16 cellular contexts compared by ENCODE assay signal in genomic region chr3:180229113-180229512, GRCh38.
DNase-seq lines count a peak whose midpoint lies in the region; ATAC-seq, FAIRE-seq and TF ChIP-seq lines count a peak whose summit lies in the region.
"Had no signal": no experiment of that assay in that cellular context is flagged by ENCODE, and none has a peak within 500 bp of the region (broad histone marks: within the 10 kb centered on the region; RNA-seq: fewer than 3 reads in every experiment).

No MANE protein-coding gene starts in this region.

- H3K27me3 Mint-ChIP-seq in CD8-positive, alpha-beta T cell (ENCODE audit: low read depth): no peaks in the 10 kb centered on the region
- H3K27me3 Mint-ChIP-seq: B cell; CD4-positive, CD25-positive, alpha-beta regulatory T cell had no signal

- no peak overlapping the region for H3K27ac Mint-ChIP-seq in CD8-positive, alpha-beta T cell
- H3K27ac Mint-ChIP-seq: B cell; CD4-positive, CD25-positive, alpha-beta regulatory T cell had no signal

- no peaks in the 10 kb centered on the region; the same call in 1 of the 2 replicates for H3K9me3 ChIP-seq in K562 (replicated peaks; ENCODE audit: control insufficient read depth, insufficient read depth, low read depth, low read length)
- no peaks in the 10 kb centered on the region for H3K9me3 ChIP-seq in CD8-positive, alpha-beta T cell (ENCODE audit: low read length)
- H3K9me3 ChIP-seq: HAP-1 had no signal

- no peak overlapping the region for H3K4ac ChIP-seq in mesendoderm (ENCODE audit: low read depth, low read length)

- no peak for TF ChIP-seq POLR2A in NB4 (IDR thresholded peaks at IDR 0.05; ENCODE audit: extremely low read depth, insufficient read length)
- no peak for TF ChIP-seq POLR2A in K562 (conservative IDR thresholded peaks at IDR 0.05)

- BruUV-seq in K562 (replicated peaks; lab: Mats Ljungman, UMichigan): no TSS peak

- no peak for FAIRE-seq in K562 (lab: Jason Lieb, UNC)
- FAIRE-seq: G401.6 had no signal

- no peak for TF ChIP-seq RAD21 in K562 (CRISPR knock-in tag; conservative IDR thresholded peaks at IDR 0.05 in 1 of 2, IDR thresholded peaks at IDR 0.05 in 1 of 2)

- no peak overlapping the region for H3K4me3 Mint-ChIP-seq in CD8-positive, alpha-beta T cell
- H3K4me3 Mint-ChIP-seq: B cell; CD4-positive, CD25-positive, alpha-beta regulatory T cell had no signal

- no peak overlapping the region for H2BK5ac ChIP-seq in mesendoderm (ENCODE audit: low read length)

- H3K36me3 ChIP-seq in K562 (ENCODE audit: control insufficient read depth, insufficient read depth, low read length) (no peaks in the 10 kb centered on the region), mesendoderm (ENCODE audit: control insufficient read depth, insufficient read depth, low read length) (no peaks in the 10 kb centered on the region)
- H3K36me3 ChIP-seq in CD8-positive, alpha-beta T cell (ENCODE audit: insufficient read depth, low read length): no peaks in the 10 kb centered on the region
- H3K36me3 ChIP-seq: HAP-1 had no signal

- no peaks in the 10 kb centered on the region for H3K79me1 ChIP-seq in mesendoderm (ENCODE audit: low read length)

- peaks cover 23% of the 10 kb centered on the region for H3K9me3 Mint-ChIP-seq in CD8-positive, alpha-beta T cell

- no peaks in the 10 kb centered on the region for H4K20me1 ChIP-seq in K562 (replicated peaks; ENCODE audit: control insufficient read depth, insufficient read depth, low read length)

- CTCF ChIA-PET in K562 (lab: Yijun Ruan, JAX; ENCODE audit: low intra/inter-chr PET ratio): no interaction called here
- CTCF ChIA-PET in CD8-positive, alpha-beta T cell (lab: Charles Lee): no interaction called here

- H2AK5ac ChIP-seq in mesendoderm (ENCODE audit: low read length): no peak overlapping the region

- H3K4me1 ChIP-seq in K562 (replicated peaks in 1 of 2; ENCODE audit: control insufficient read depth in 2 of 2, insufficient read depth in 2 of 2, low read length in 2 of 2) (no peaks in the 10 kb centered on the region), mesendoderm (ENCODE audit: control insufficient read depth, low read depth, low read length) (no peaks in the 10 kb centered on the region)
- no peaks in the 10 kb centered on the region for H3K4me1 ChIP-seq in CD8-positive, alpha-beta T cell (ENCODE audit: insufficient read depth, low read length)
- H3K4me1 ChIP-seq: HAP-1 had no signal

- no peak overlapping the region for H3K23ac ChIP-seq in mesendoderm (ENCODE audit: low read length)

- H3K18ac ChIP-seq in mesendoderm (ENCODE audit: low read length): no peak overlapping the region

- H3K4me2 ChIP-seq in K562 (ENCODE audit: insufficient read depth, low read length): no peak overlapping the region
- no peak overlapping the region for H3K4me2 ChIP-seq in mesendoderm (ENCODE audit: low read length)

- TF ChIP-seq CTCF in GM12865 (IDR thresholded peaks at IDR 0.05; ENCODE audit: insufficient read depth, low read depth, low read length, missing control alignments): no peak
- no peak for TF ChIP-seq CTCF in NB4 (IDR thresholded peaks at IDR 0.05; ENCODE audit: low read depth, low read length)
- TF ChIP-seq CTCF in K562 (IDR thresholded peaks at IDR 0.05 in 2 of 3, conservative IDR thresholded peaks at IDR 0.05 in 1 of 3; ENCODE audit: insufficient read depth in 2 of 3, low read depth in 1 of 3, low read length in 3 of 3): no peak
- no peak for TF ChIP-seq CTCF in CD8-positive, alpha-beta T cell (IDR thresholded peaks at IDR 0.05)

- H4K8ac ChIP-seq in mesendoderm (ENCODE audit: low read depth, low read length): no peak overlapping the region

- no peaks in the 10 kb centered on the region for H3K79me2 ChIP-seq in K562 (ENCODE audit: control insufficient read depth, insufficient read depth, low read length)
- no peaks in the 10 kb centered on the region for H3K79me2 ChIP-seq in mesendoderm (ENCODE audit: control insufficient read depth, insufficient read depth, low read length)

- ATAC-seq in K562: no peak
- no peak for ATAC-seq in CD8-positive, alpha-beta T cell

- H3K9me1 ChIP-seq in K562 (ENCODE audit: control insufficient read depth, insufficient read depth, low read length): no peaks in the 10 kb centered on the region

- H3K56ac ChIP-seq in mesendoderm (ENCODE audit: low read length): no peak overlapping the region

- H3K27me3 ChIP-seq in K562 (ENCODE audit: control insufficient read depth in 2 of 2, insufficient read depth in 2 of 2, low read length in 2 of 2): no peaks in the 10 kb centered on the region
- H3K27me3 ChIP-seq in mesendoderm (ENCODE audit: insufficient read depth, low read length, poor library complexity): no peaks in the 10 kb centered on the region
- no peaks in the 10 kb centered on the region for H3K27me3 ChIP-seq in CD8-positive, alpha-beta T cell (ENCODE audit: insufficient read depth, low read length)

- no peak overlapping the region for H4K5ac ChIP-seq in mesendoderm (ENCODE audit: low read length)

- DNase-seq in GM12865 (ENCODE audit: low read depth): peak; percentile 3
- DNase-seq in NB4 (ENCODE audit: low read depth): peak; percentile 1
- peak in 2 of 4 experiments; percentile 8 to 13 for DNase-seq in K562 (ENCODE audit: extremely low read depth in 1 of 4, low spot score in 3 of 4)
- peak; percentile 35 for DNase-seq in mesendoderm
- DNase-seq in SKM-1 treated with dmso at 0.1 percent for 144 hours (lab: John Stamatoyannopoulos, UW; ENCODE audit: unreplicated experiment): no peak
- no peak for DNase-seq in NCI-H510A (lab: John Stamatoyannopoulos, UW)
- DNase-seq in CD8-positive, alpha-beta T cell: no peak
- DNase-seq: CD4-positive, CD25-positive, alpha-beta regulatory T cell; DMS79 treated with DMSO at 0.1 percent for 48 hours; NCI-H1048; NCI-H1436 treated with DMSO at 0.1 percent for 48 hours; NCI-H2081; NCI-H526 treated with DMSO at 0.1 percent for 48 hours had no signal

- H2BK120ac ChIP-seq in mesendoderm (ENCODE audit: low read depth, low read length): no peak overlapping the region

- in situ Hi-C loops in K562 (cut with MboI): no loop called here

- POLR2A ChIA-PET in K562 (lab: Yijun Ruan, JAX): no interaction called here
- POLR2A ChIA-PET in CD8-positive, alpha-beta T cell (lab: Charles Lee): no interaction called here

- H3K4me3 ChIP-seq in GM12865 (ENCODE audit: low read depth, low read length) (no peak overlapping the region), NB4 (ENCODE audit: low read depth, low read length) (no peak overlapping the region), K562 (no peak overlapping the region), mesendoderm (ENCODE audit: low read length) (no peak overlapping the region)
- H3K4me3 ChIP-seq in CD8-positive, alpha-beta T cell (ENCODE audit: low read depth, low read length): no peak overlapping the region
- H3K4me3 ChIP-seq: HAP-1 had no signal

- H3K9ac ChIP-seq in K562 (ENCODE audit: insufficient read depth in 1 of 2, low read depth in 2 of 2, low read length in 2 of 2): no peak overlapping the region
- no peak overlapping the region for H3K9ac ChIP-seq in mesendoderm (ENCODE audit: low read length)

- H3K4me1 Mint-ChIP-seq in CD8-positive, alpha-beta T cell (ENCODE audit: low read depth): no peaks in the 10 kb centered on the region
- H3K4me1 Mint-ChIP-seq: B cell had no signal

- intact Hi-C loops in K562 (cut with micrococcal nuclease): no loop called here
- intact Hi-C loops in CD8-positive, alpha-beta T cell (cut with DNase I, micrococcal nuclease): no loop called here

- no peak overlapping the region for H2AFZ ChIP-seq in K562 (ENCODE audit: low read depth, low read length)

- no peak for TF ChIP-seq EP300 in K562 (IDR thresholded peaks at IDR 0.05; ENCODE audit: low read length)

- no peak overlapping the region for H2BK15ac ChIP-seq in mesendoderm (replicated peaks; ENCODE audit: low read depth)

- H3K27ac ChIP-seq in K562 (ENCODE audit: extremely low read depth, low read depth, low read length) (no peak overlapping the region), mesendoderm (ENCODE audit: low read depth, low read length) (no peak overlapping the region)
- H3K27ac ChIP-seq in CD8-positive, alpha-beta T cell (ENCODE audit: low read depth, low read length): no peak overlapping the region

- no peaks in the 10 kb centered on the region for H3K36me3 Mint-ChIP-seq in CD8-positive, alpha-beta T cell
- H3K36me3 Mint-ChIP-seq: CD4-positive, CD25-positive, alpha-beta regulatory T cell had no signal

TF ChIP-seq in K562, 482 proteins besides CTCF, POLR2A, EP300 and RAD21:
- TF ChIP-seq PRDM10 (IDR thresholded peaks at IDR 0.05; ENCODE audit: partially characterized antibody) (no peak), ZNF766 (CRISPR knock-in tag; conservative IDR thresholded peaks at IDR 0.05) (no peak), ZFP36 (IDR thresholded peaks at IDR 0.05; ENCODE audit: low read depth, low read length, partially characterized antibody) (peak; percentile 91)

Comparison
In these comparisons a context has a peak if more than half of its experiments do, and no peak if none do; other contexts are left out.
1. DNase-seq: peak in GM12865 (single experiment), NB4 (single experiment) and mesendoderm (single experiment); none in SKM-1 treated with dmso at 0.1 percent for 144 hours (single experiment), NCI-H510A (single experiment) and CD8-positive, alpha-beta T cell (0 of 7).